In the genomic region with DNA sequence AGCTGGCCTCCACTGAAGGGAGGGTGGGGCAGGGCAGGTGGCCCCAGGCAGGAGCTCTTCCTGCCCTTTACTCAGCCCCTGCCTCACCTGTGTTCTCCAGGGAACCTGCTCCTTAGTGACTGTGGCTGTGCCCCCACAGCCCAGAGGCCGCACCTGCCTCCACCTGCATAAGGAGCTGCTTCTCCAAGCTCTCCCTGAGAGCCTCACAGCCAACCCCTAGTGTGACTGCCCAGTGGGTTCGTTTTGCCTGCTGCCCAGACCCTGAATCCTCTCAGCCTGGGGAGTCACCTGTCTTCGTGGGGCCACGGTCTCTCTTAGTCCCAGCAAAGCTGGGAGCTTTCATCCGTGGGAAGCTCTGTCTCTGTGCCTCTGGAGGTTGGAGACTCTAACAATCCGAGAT, we compare ENCODE assay signal across 17 cellular contexts.
DNase-seq lines count a peak whose midpoint lies in the region; ATAC-seq and TF ChIP-seq lines count a peak whose summit lies in the region.
"Had no signal": no experiment of that assay in that cellular context is flagged by ENCODE, and none has a peak within 500 bp of the region (broad histone marks: within the 10 kb centered on the region; RNA-seq: fewer than 3 reads in every experiment).

No MANE protein-coding gene starts in this region.

- TF ChIP-seq EP300 in sigmoid colon (IDR thresholded peaks at IDR 0.05) = no peak

- H3K4me1 ChIP-seq in sigmoid colon (no peaks in the 10 kb centered on the region), vagina (no peaks in the 10 kb centered on the region)
- H3K4me1 ChIP-seq: BLaER1, Caco-2 had no signal

- WGBS in sigmoid colon, 2 donors = 77 to 83% methylated on average over 6 of the region's 6 CpGs

- no peak for TF ChIP-seq CTCF in sigmoid colon (IDR thresholded peaks at IDR 0.05)
- TF ChIP-seq CTCF in vagina (IDR thresholded peaks at IDR 0.05) = no peak

- no peak for TF ChIP-seq POLR2A in sigmoid colon (IDR thresholded peaks at IDR 0.05)
- TF ChIP-seq POLR2A in vagina (IDR thresholded peaks at IDR 0.05) = no peak

- H3K36me3 ChIP-seq in sigmoid colon = no peaks in the 10 kb centered on the region
- H3K36me3 ChIP-seq in vagina = no peaks in the 10 kb centered on the region
- H3K36me3 ChIP-seq: BLaER1 had no signal

- H3K4me3 ChIP-seq in sigmoid colon = no peak overlapping the region
- no peak overlapping the region for H3K4me3 ChIP-seq in vagina
- H3K4me3 ChIP-seq: BLaER1, GM23338 had no signal

- peak; percentile 21 for DNase-seq in activated CD8-positive, alpha-beta memory T cell treated with anti-CD3 and anti-CD28 coated beads for 24 hours
- DNase-seq in activated CD8-positive, alpha-beta memory T cell treated with anti-CD3 and anti-CD28 coated beads, Interleukin-2, amount 50 U/mL, for 4 hours = no peak
- DNase-seq in left lobe of liver (ENCODE audit: low spot score) (peak; percentile 12), sigmoid colon (peak; percentile 21), vagina (ENCODE audit: extremely low spot score in 2 of 2) (peak; percentile 82 to 83), KG1 (lab: John Stamatoyannopoulos, UW) (no peak), NCI-H1092 (lab: John Stamatoyannopoulos, UW) (no peak)
- no peak for DNase-seq in effector CD4-positive, alpha-beta T cell
- DNase-seq: AML-193; Caco-2; CD8-positive, alpha-beta memory T cell; DND-41; GDM1; H7 had no signal

- intact Hi-C loops in sigmoid colon (cut with DNase I) = no loop called here
- intact Hi-C loops in vagina (cut with DNase I) = no loop called here

- H3K27ac ChIP-seq in sigmoid colon (no peak overlapping the region), vagina (no peak overlapping the region)
- H3K27ac ChIP-seq: 22Rv1, BLaER1 had no signal

- H3K27me3 ChIP-seq in sigmoid colon (no peaks in the 10 kb centered on the region), vagina (no peaks in the 10 kb centered on the region)

- ATAC-seq in left lobe of liver = no peak
- ATAC-seq: GM23338 had no signal

- H3K9me3 ChIP-seq in sigmoid colon (peaks cover 4 to 8% (median 6%) of the 10 kb centered on the region in 4 donors), vagina (peaks cover 7% of the 10 kb centered on the region)

Comparison
In these comparisons a context has a peak if more than half of its experiments do, and no peak if none do; other contexts are left out.
1. DNase-seq: peak in activated CD8-positive, alpha-beta memory T cell treated with anti-CD3 and anti-CD28 coated beads for 24 hours (single experiment), left lobe of liver (single experiment), sigmoid colon (single experiment) and vagina (2 of 2); none in activated CD8-positive, alpha-beta memory T cell treated with anti-CD3 and anti-CD28 coated beads, Interleukin-2, amount 50 U/mL, for 4 hours (single experiment), KG1 (single experiment), NCI-H1092 (single experiment) and effector CD4-positive, alpha-beta T cell (single experiment).